ENCODE assay signal across 19 cellular contexts in the genomic region with DNA sequence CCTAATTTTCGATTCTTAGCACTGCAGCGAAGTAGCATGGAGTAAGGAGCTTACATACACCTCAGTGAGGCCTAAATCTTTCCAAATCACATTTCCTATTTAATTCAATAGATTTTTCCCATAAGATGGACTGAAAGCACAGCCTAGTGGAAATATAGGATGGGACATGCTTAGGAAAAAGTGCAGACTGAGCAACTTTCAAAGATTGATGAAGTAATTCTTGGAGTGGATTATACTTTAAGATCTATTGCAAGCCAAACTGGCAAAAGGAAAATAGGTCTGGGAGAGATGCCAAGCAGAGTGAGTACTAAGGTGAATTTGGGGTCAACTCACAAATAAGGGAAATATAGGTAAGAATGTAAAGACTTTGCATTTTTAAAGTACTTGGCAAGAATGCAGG.
DNase-seq lines count a peak whose midpoint lies in the region; ATAC-seq and TF ChIP-seq lines count a peak whose summit lies in the region.
"Had no signal": no experiment of that assay in that cellular context is flagged by ENCODE, and none has a peak within 500 bp of the region (broad histone marks: within the 10 kb centered on the region; RNA-seq: fewer than 3 reads in every experiment).

No MANE protein-coding gene starts in this region.

- intact Hi-C loops in PC-3 (cut with micrococcal nuclease) = loop anchor here (2.0 to 5.0 kb wide), 2 partner anchors 214 to 454 kb away; no protein-coding TSS in a partner anchor

- ATAC-seq in PC-3 (peak; percentile 57), HG03565 (IDR thresholded peaks at IDR 0.05; ENCODE audit: unreplicated experiment) (no peak)
- ATAC-seq in activated CD4-positive, CD25-positive, alpha-beta regulatory T cell treated with anti-CD3 and anti-CD28 coated beads, Interleukin-2, amount 50 U/mL, for 24 hours = no peak
- ATAC-seq: left lobe of liver had no signal

- H3K4me1 ChIP-seq in PC-3 (ENCODE audit: insufficient read depth, low read length) = peaks cover 27% of the 10 kb centered on the region
- H3K4me1 ChIP-seq: BE2C had no signal

- BruUV-seq in PC-3 (replicated peaks; lab: Mats Ljungman, UMichigan) = no TSS peak

- peaks cover 13% of the 10 kb centered on the region for H3K9me3 Mint-ChIP-seq in activated T-cell treated with anti-CD3 and anti-CD28 coated beads, Interleukin-2, amount 50 U/mL, for 24 hours

- H4K20me1 ChIP-seq in PC-3 (ENCODE audit: low read length) = no peaks in the 10 kb centered on the region
- H4K20me1 ChIP-seq in neural cell (ENCODE audit: insufficient read depth) = no peaks in the 10 kb centered on the region

- H3K9ac ChIP-seq in PC-3 (ENCODE audit: low read length) (no peak overlapping the region), neural cell (ENCODE audit: low read length) (no peak overlapping the region)

- H3K27me3 ChIP-seq in PC-3 (ENCODE audit: low read length) = no peaks in the 10 kb centered on the region
- no peaks in the 10 kb centered on the region for H3K27me3 ChIP-seq in neural cell (ENCODE audit: insufficient read depth, low read depth, low read length)
- H3K27me3 ChIP-seq: BE2C had no signal

- H3K36me3 ChIP-seq in PC-3 (ENCODE audit: low read depth, low read length) = no peaks in the 10 kb centered on the region
- H3K36me3 ChIP-seq in neural cell (ENCODE audit: insufficient read depth, low read length) = no peaks in the 10 kb centered on the region
- H3K36me3 ChIP-seq: BE2C, thoracic aorta had no signal

- H3K4me3 Mint-ChIP-seq in activated T-cell treated with anti-CD3 and anti-CD28 coated beads, Interleukin-2, amount 50 U/mL, for 24 hours = no peak overlapping the region
- H3K4me3 Mint-ChIP-seq: activated CD4-positive, alpha-beta memory T cell treated with anti-CD3 and anti-CD28 coated beads for 36 hours; activated T-helper 1 cell treated with anti-CD3 and anti-CD28 coated beads, Interleukin-12 subunit alpha, Interleukin-12 subunit beta, Interleukin-2, Interleukin-4 antibody, amounts not matched to agents 30 ng/mL and 10 ng/mL and 1 ng/mL, durations not matched to agents 14 hours and 24 hours and 36 hours; H9 had no signal

- H2AFZ ChIP-seq in PC-3 (ENCODE audit: low read length) (no peak overlapping the region), neural cell (ENCODE audit: low read depth, low read length) (no peak overlapping the region)

- H3K4me3 ChIP-seq in PC-3 (ENCODE audit: low read length) (no peak overlapping the region), neural cell (ENCODE audit: low read length) (no peak overlapping the region)
- H3K4me3 ChIP-seq: thoracic aorta had no signal

- H3K4me2 ChIP-seq in PC-3 (ENCODE audit: low read length) (no peak overlapping the region), neural cell (ENCODE audit: low read length) (no peak overlapping the region)

- peak; percentile 72 for TF ChIP-seq CTCF in PC-3 (conservative IDR thresholded peaks at IDR 0.05; ENCODE audit: low read depth, low read length)
- TF ChIP-seq CTCF in neural cell (IDR thresholded peaks at IDR 0.05; ENCODE audit: poor library complexity, severe bottlenecking) = peak; percentile 31

- no peak overlapping the region for H3K27ac Mint-ChIP-seq in activated T-cell treated with anti-CD3 and anti-CD28 coated beads, Interleukin-2, amount 50 U/mL, for 24 hours
- H3K27ac Mint-ChIP-seq: activated CD4-positive, alpha-beta memory T cell treated with anti-CD3 and anti-CD28 coated beads for 36 hours; activated T-helper 1 cell treated with anti-CD3 and anti-CD28 coated beads, Interleukin-12 subunit alpha, Interleukin-12 subunit beta, Interleukin-2, Interleukin-4 antibody, amounts not matched to agents 30 ng/mL and 10 ng/mL and 1 ng/mL, durations not matched to agents 14 hours and 24 hours and 36 hours; H9 had no signal

- H3K79me2 ChIP-seq in PC-3 (ENCODE audit: low read length) (no peaks in the 10 kb centered on the region), neural cell (replicated peaks; ENCODE audit: insufficient read depth, low read length) (no peaks in the 10 kb centered on the region)

- no peak overlapping the region for H3K27ac ChIP-seq in PC-3 (ENCODE audit: low read length)
- no peak overlapping the region for H3K27ac ChIP-seq in neural cell (ENCODE audit: low read length)
- H3K27ac ChIP-seq: thoracic aorta, VCaP had no signal

- TF ChIP-seq RAD21 in neural cell (conservative IDR thresholded peaks at IDR 0.05) = peak; percentile 48

- CTCF ChIA-PET in PC-3 (lab: Charles Lee) = interaction anchor here (0.6 kb wide), 3 partner anchors 39 to 1052 kb away, joined by 3 read pairs; no protein-coding TSS in a partner anchor

- H3K36me3 Mint-ChIP-seq in activated T-cell treated with anti-CD3 and anti-CD28 coated beads, Interleukin-2, amount 50 U/mL, for 24 hours (ENCODE audit: low read depth) = no peaks in the 10 kb centered on the region
- H3K36me3 Mint-ChIP-seq: activated CD4-positive, alpha-beta memory T cell treated with anti-CD3 and anti-CD28 coated beads for 36 hours had no signal

- H3K9me2 ChIP-seq in PC-3 (replicated peaks; ENCODE audit: low read length) (no peaks in the 10 kb centered on the region), neural cell (ENCODE audit: insufficient read depth, low read length) (no peaks in the 10 kb centered on the region)

- POLR2A ChIA-PET in PC-3 (lab: Charles Lee; ENCODE audit: unreplicated experiment) = interaction anchor here (0.6 kb wide), 2 partner anchors 103 to 1307 kb away, joined by 4 read pairs; no protein-coding TSS in a partner anchor

- H3K27me3 Mint-ChIP-seq in activated T-cell treated with anti-CD3 and anti-CD28 coated beads, Interleukin-2, amount 50 U/mL, for 24 hours = no peaks in the 10 kb centered on the region
- H3K27me3 Mint-ChIP-seq: activated CD4-positive, alpha-beta memory T cell treated with anti-CD3 and anti-CD28 coated beads for 36 hours had no signal

- H3K9me3 ChIP-seq in PC-3 (ENCODE audit: low read length) (no peaks in the 10 kb centered on the region), neural cell (ENCODE audit: low read length) (no peaks in the 10 kb centered on the region)
- H3K9me3 ChIP-seq: BE2C, thoracic aorta had no signal

- H3F3A ChIP-seq in PC-3 (ENCODE audit: low read length, unreplicated experiment) (no peaks in the 10 kb centered on the region), neural cell (ENCODE audit: insufficient read depth, low read length, poor library complexity, severe bottlenecking) (no peaks in the 10 kb centered on the region)

- no peak for TF ChIP-seq EP300 in neural cell (conservative IDR thresholded peaks at IDR 0.05; ENCODE audit: poor library complexity, severe bottlenecking)

- peak; percentile 63 for DNase-seq in HCEC 1CT
- peak; percentile 69 for DNase-seq in PC-3
- DNase-seq in dedifferentiated amniotic fluid mesenchymal stem cell (ENCODE audit: extremely low spot score) = peak; percentile 41
- DNase-seq in activated T-cell treated with anti-CD3 and anti-CD28 coated beads, Interleukin-2, amount 50 U/mL, for 24 hours = no peak
- DNase-seq: activated CD4-positive, alpha-beta memory T cell treated with anti-CD3 and anti-CD28 coated beads for 36 hours; BE2C; cortex of kidney; H9; MM.1S; NCI-H2029 treated with DMSO at 0.1 percent for 48 hours; NCI-H524 treated with DMSO at 0.1 percent for 48 hours; stimulated activated CD4-positive, alpha-beta T cell treated with anti-CD3 and anti-CD28 coated beads, Interleukin-4, amount 100 ng/mL, for 4 hours had no signal

- no peaks in the 10 kb centered on the region for H3K4me1 Mint-ChIP-seq in activated T-cell treated with anti-CD3 and anti-CD28 coated beads, Interleukin-2, amount 50 U/mL, for 24 hours (ENCODE audit: low read depth)
- H3K4me1 Mint-ChIP-seq: H9 had no signal

TF ChIP-seq in neural cell, 6 proteins besides CTCF, POLR2A, EP300 and RAD21:
- TF ChIP-seq TAF1 (IDR thresholded peaks at IDR 0.05; ENCODE audit: low read depth) (no peak), SMC3 (conservative IDR thresholded peaks at IDR 0.05; ENCODE audit: poor library complexity) (peak; percentile 21)
